Comparison of ENCODE assay signal across 6 cellular contexts in genomic region chr11:129006161-129006560, GRCh38.
"Had no signal": no experiment of that assay in that cellular context is flagged by ENCODE, and none has a peak within 500 bp of the region (broad histone marks: within the 10 kb centered on the region; RNA-seq: fewer than 3 reads in every experiment).

No MANE protein-coding gene starts in this region.

- H3K27ac Mint-ChIP-seq: IgD-negative memory B cell had no signal

- H3K4me1 Mint-ChIP-seq: IgD-negative memory B cell had no signal

- FAIRE-seq: HepG2 had no signal

- H3K4me3 ChIP-seq: HAP-1 had no signal

- DNase-seq: GOT3, H7 had no signal

- H3K9me3 ChIP-seq: HAP-1 had no signal

- H3K27ac ChIP-seq: HL-60 had no signal

- H3K36me3 ChIP-seq: HAP-1 had no signal

- H3K4me3 Mint-ChIP-seq: IgD-negative memory B cell had no signal

- H3K4me1 ChIP-seq: HAP-1 had no signal
